In the genomic region with DNA sequence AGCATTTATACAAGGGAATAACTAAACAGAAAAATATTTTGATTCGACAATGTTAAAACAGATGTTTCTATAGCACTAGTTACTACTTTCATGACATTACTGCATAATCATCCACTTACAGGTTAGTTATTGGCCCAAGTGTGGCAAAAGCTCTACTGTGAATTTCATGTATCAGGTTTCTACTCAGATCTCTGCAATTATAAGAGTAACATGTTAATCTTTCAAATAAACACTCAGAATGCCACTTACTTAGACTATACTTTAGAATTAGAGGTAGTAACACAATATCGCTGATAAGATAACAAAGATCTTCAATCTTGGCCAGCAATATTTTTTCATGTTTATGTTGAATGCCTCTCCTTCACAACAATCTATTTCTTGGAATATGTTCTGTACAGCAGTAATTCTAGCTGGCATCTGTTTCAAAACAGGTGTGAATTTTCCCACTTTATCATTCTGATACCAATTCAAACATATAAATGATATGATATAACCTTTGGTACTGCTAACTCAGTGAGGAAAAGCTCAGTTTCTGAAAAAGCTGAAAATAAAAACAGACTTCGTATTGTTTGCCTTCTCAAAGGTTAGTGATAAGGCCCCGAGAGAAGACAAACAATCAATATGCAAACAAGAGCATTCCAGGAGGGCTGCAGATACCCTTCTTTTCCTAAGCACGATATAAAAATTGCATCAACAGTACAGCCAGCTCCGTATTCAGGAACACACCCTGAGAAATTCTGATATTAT, we compare ENCODE assay signal across 1 cellular context.
TF ChIP-seq lines count a peak whose summit lies in the region.

No MANE protein-coding gene starts in this region.

TF ChIP-seq in HEK293, 187 proteins besides CTCF, POLR2A, EP300 and RAD21 (continued from another document):
- TF ChIP-seq ZNF138 (tag by site-specific recombination; IDR thresholded peaks at IDR 0.05; ENCODE audit: borderline replicate concordance) (no peak), OSR2 (tag by site-specific recombination; IDR thresholded peaks at IDR 0.05) (peak; percentile 54; the same call in 1 of the 2 replicates), ZNF48 (tag by site-specific recombination; IDR thresholded peaks at IDR 0.05) (no peak), ZNF501 (tag by site-specific recombination; IDR thresholded peaks at IDR 0.05) (no peak), YY1 (tag by site-specific recombination; IDR thresholded peaks at IDR 0.05) (no peak), ZNF843 (tag by site-specific recombination; IDR thresholded peaks at IDR 0.05) (peak; percentile 52; the same call in 1 of the 2 replicates), ZNF830 (tag by site-specific recombination; IDR thresholded peaks at IDR 0.05; ENCODE audit: low read depth) (no peak), SP7 (tag by site-specific recombination; IDR thresholded peaks at IDR 0.05) (peak; percentile 68)
- TF ChIP-seq, protein P1, sequence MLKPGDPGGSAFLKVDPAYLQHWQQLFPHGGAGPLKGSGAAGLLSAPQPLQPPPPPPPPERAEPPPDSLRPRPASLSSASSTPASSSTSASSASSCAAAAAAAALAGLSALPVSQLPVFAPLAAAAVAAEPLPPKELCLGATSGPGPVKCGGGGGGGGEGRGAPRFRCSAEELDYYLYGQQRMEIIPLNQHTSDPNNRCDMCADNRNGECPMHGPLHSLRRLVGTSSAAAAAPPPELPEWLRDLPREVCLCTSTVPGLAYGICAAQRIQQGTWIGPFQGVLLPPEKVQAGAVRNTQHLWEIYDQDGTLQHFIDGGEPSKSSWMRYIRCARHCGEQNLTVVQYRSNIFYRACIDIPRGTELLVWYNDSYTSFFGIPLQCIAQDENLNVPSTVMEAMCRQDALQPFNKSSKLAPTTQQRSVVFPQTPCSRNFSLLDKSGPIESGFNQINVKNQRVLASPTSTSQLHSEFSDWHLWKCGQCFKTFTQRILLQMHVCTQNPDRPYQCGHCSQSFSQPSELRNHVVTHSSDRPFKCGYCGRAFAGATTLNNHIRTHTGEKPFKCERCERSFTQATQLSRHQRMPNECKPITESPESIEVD (tag by site-specific recombination; IDR thresholded peaks at IDR 0.05) = peak; percentile 68; the same call in 1 of the 2 replicates
